22 cellular contexts compared by ENCODE assay signal in genomic region chr1:71364236-71364635, GRCh38.
DNase-seq lines count a peak whose midpoint lies in the region; ATAC-seq, FAIRE-seq and TF ChIP-seq lines count a peak whose summit lies in the region.
"Had no signal": no experiment of that assay in that cellular context is flagged by ENCODE, and none has a peak within 500 bp of the region (broad histone marks: within the 10 kb centered on the region; RNA-seq: fewer than 3 reads in every experiment).

No MANE protein-coding gene starts in this region.

- H3K27ac Mint-ChIP-seq in astrocyte (ENCODE audit: unreplicated experiment): no peak overlapping the region
- H3K27ac Mint-ChIP-seq: CD8-positive, alpha-beta T cell had no signal

- H3K4me3 ChIP-seq in astrocyte (ENCODE audit: insufficient read depth, low read depth, low read length): no peak overlapping the region
- H3K4me3 ChIP-seq in fibroblast of lung (replicated peaks in 1 of 4; ENCODE audit: control extremely low read depth in 1 of 4, insufficient read depth in 1 of 4, low read depth in 3 of 4, low read length in 4 of 4): no peak overlapping the region
- no peak overlapping the region for H3K4me3 ChIP-seq in aorta (ENCODE audit: low read length in 2 of 2)
- H3K4me3 ChIP-seq: A549; BLaER1 treated with 17β-estradiol and CSF1 and Interleukin-3, amounts not matched to agents 10 nM and 100 nM; HAP-1; Peyer's patch; SK-N-MC had no signal

- H3K4me1 ChIP-seq in astrocyte (ENCODE audit: insufficient read depth, low read length): peaks cover 6% of the 10 kb centered on the region
- H3K4me1 ChIP-seq in fibroblast of lung (ENCODE audit: control insufficient read depth, extremely low read depth, insufficient read depth, low read length): no peaks in the 10 kb centered on the region
- no peaks in the 10 kb centered on the region for H3K4me1 ChIP-seq in aorta (ENCODE audit: control insufficient read depth in 1 of 2, insufficient read depth in 2 of 2, low read length in 2 of 2)
- H3K4me1 ChIP-seq: A549, HAP-1, Peyer's patch had no signal

- H3K27ac ChIP-seq in astrocyte (ENCODE audit: low read depth, low read length) (no peak overlapping the region), fibroblast of lung (ENCODE audit: insufficient read depth, low read length) (no peak overlapping the region), aorta (ENCODE audit: low read depth in 1 of 2, low read length in 2 of 2) (no peak overlapping the region)
- H3K27ac ChIP-seq: A549; BLaER1 treated with 17β-estradiol and CSF1 and Interleukin-3, amounts not matched to agents 10 nM and 100 nM; Peyer's patch; SK-N-MC had no signal

- intact Hi-C loops in aorta (cut with DNase I): no loop called here

- H3K9me3 Mint-ChIP-seq in astrocyte (ENCODE audit: unreplicated experiment): peaks cover 2% of the 10 kb centered on the region

- FAIRE-seq in astrocyte (lab: Jason Lieb, UNC): no peak
- FAIRE-seq: A549, D721Med had no signal

- H3K79me2 ChIP-seq in astrocyte (ENCODE audit: insufficient read depth, low read length): no peaks in the 10 kb centered on the region
- H3K79me2 ChIP-seq in fibroblast of lung (ENCODE audit: control insufficient read depth, insufficient read depth, low read length): no peaks in the 10 kb centered on the region

- H3K27me3 ChIP-seq in astrocyte (ENCODE audit: insufficient read depth, low read length) (no peaks in the 10 kb centered on the region), fibroblast of lung (ENCODE audit: control insufficient read depth, insufficient read depth, low read length) (no peaks in the 10 kb centered on the region), aorta (ENCODE audit: control insufficient read depth in 1 of 2, insufficient read depth in 2 of 2, low read length in 1 of 2) (no peaks in the 10 kb centered on the region)
- H3K27me3 ChIP-seq: BLaER1 treated with 17β-estradiol and CSF1 and Interleukin-3, amounts not matched to agents 10 nM and 100 nM; Peyer's patch had no signal

- H3K9ac ChIP-seq in astrocyte (ENCODE audit: low read length) (no peak overlapping the region), fibroblast of lung (ENCODE audit: insufficient read depth, low read length) (no peak overlapping the region)
- H3K9ac ChIP-seq: BLaER1 treated with 17β-estradiol and CSF1 and Interleukin-3, amounts not matched to agents 10 nM and 100 nM had no signal

- H3K9me3 ChIP-seq in astrocyte (ENCODE audit: insufficient read depth, low read depth, low read length) (no peaks in the 10 kb centered on the region), fibroblast of lung (ENCODE audit: control insufficient read depth, insufficient read depth, low read depth, low read length) (no peaks in the 10 kb centered on the region), aorta (ENCODE audit: control insufficient read depth, low read length) (no peaks in the 10 kb centered on the region)
- H3K9me3 ChIP-seq: A549, HAP-1, Peyer's patch had no signal

- ATAC-seq in HG02763 (IDR thresholded peaks at IDR 0.05; ENCODE audit: unreplicated experiment): no peak
- ATAC-seq in aorta (ENCODE audit: low FRiP score): no peak
- ATAC-seq: A549; CD8-positive, alpha-beta T cell had no signal

- no peaks in the 10 kb centered on the region for H3K27me3 Mint-ChIP-seq in astrocyte (ENCODE audit: low read depth, unreplicated experiment)

- no peak overlapping the region for H3K4me2 ChIP-seq in astrocyte (ENCODE audit: low read length)
- H3K4me2 ChIP-seq in fibroblast of lung (ENCODE audit: extremely low read depth, insufficient read depth, low read length): peak overlapping the region; percentile 32
- H3K4me2 ChIP-seq: A549; BLaER1 treated with 17β-estradiol and CSF1 and Interleukin-3, amounts not matched to agents 10 nM and 100 nM had no signal

- no peak for TF ChIP-seq CTCF in astrocyte (IDR thresholded peaks at IDR 0.05; ENCODE audit: insufficient read depth, low read depth, low read length)
- TF ChIP-seq CTCF in fibroblast of lung (conservative IDR thresholded peaks at IDR 0.05 in 1 of 2, IDR thresholded peaks at IDR 0.05 in 1 of 2; ENCODE audit: low read depth in 1 of 2, low read length in 2 of 2): no peak

- peak; percentile 7 for DNase-seq in EL
- peak; percentile 18 for DNase-seq in astrocyte (ENCODE audit: low read depth)
- peak; percentile 25 to 44 for DNase-seq in fibroblast of lung (ENCODE audit: low read depth in 2 of 2)
- peak; percentile 6 for DNase-seq in renal cortical epithelial cell (ENCODE audit: low read depth)
- no peak for DNase-seq in cerebellum (ENCODE audit: low spot score)
- DNase-seq in D341Med (ENCODE audit: low spot score): no peak
- no peak for DNase-seq in aorta
- DNase-seq: CD8-positive, alpha-beta T cell; DMS79; NCI-H1105 treated with DMSO at 0.1 percent for 48 hours; NCI-H1694; NCI-H2081 treated with DMSO at 0.1 percent for 48 hours; NCI-H510A; NCI-H748 treated with DMSO at 0.1 percent for 48 hours; NK-92 treated with Interleukin-12 subunit alpha and Interleukin-12 subunit beta, amount 100 ng/mL, for 24 hours; Peyer's patch had no signal

- 62 to 69% methylated on average over 2 of the region's 2 CpGs for WGBS in aorta, 2 donors

- no peaks in the 10 kb centered on the region for H3K36me3 Mint-ChIP-seq in astrocyte (ENCODE audit: low read depth, unreplicated experiment)
- H3K36me3 Mint-ChIP-seq: CD8-positive, alpha-beta T cell had no signal

- H3K36me3 ChIP-seq in astrocyte (ENCODE audit: insufficient read depth, low read length): no peaks in the 10 kb centered on the region
- H3K36me3 ChIP-seq in fibroblast of lung (ENCODE audit: control insufficient read depth, insufficient read depth, low read length): no peaks in the 10 kb centered on the region
- H3K36me3 ChIP-seq in aorta (ENCODE audit: control insufficient read depth in 1 of 2, insufficient read depth in 2 of 2, low read length in 1 of 2): no peaks in the 10 kb centered on the region
- H3K36me3 ChIP-seq: BLaER1 treated with 17β-estradiol and CSF1 and Interleukin-3, amounts not matched to agents 10 nM and 100 nM; HAP-1; Peyer's patch had no signal

- H3K4me1 Mint-ChIP-seq in astrocyte (ENCODE audit: low read depth, unreplicated experiment): peaks cover 3% of the 10 kb centered on the region

- no peak overlapping the region for H3K4me3 Mint-ChIP-seq in astrocyte (ENCODE audit: unreplicated experiment)
- H3K4me3 Mint-ChIP-seq: CD8-positive, alpha-beta T cell had no signal

- H2AFZ ChIP-seq in astrocyte (ENCODE audit: low read depth, low read length) (no peak overlapping the region), fibroblast of lung (ENCODE audit: low read length) (peak overlapping the region; percentile 12)

- H4K20me1 ChIP-seq in astrocyte (ENCODE audit: insufficient read depth, low read length) (no peaks in the 10 kb centered on the region), fibroblast of lung (ENCODE audit: control insufficient read depth, extremely low read depth, insufficient read depth, low read length) (no peaks in the 10 kb centered on the region)
- H4K20me1 ChIP-seq: BLaER1 treated with 17β-estradiol and CSF1 and Interleukin-3, amounts not matched to agents 10 nM and 100 nM had no signal

Comparison
In these comparisons a context has a peak if more than half of its experiments do, and no peak if none do; other contexts are left out.
1. DNase-seq: peak in EL (single experiment), astrocyte (single experiment), fibroblast of lung (2 of 2) and renal cortical epithelial cell (single experiment); none in cerebellum (single experiment), D341Med (single experiment) and aorta (0 of 2).